Comparison of ENCODE assay signal across 8 cellular contexts in genomic region chr17:67559381-67559966, GRCh38.
DNase-seq lines count a peak whose midpoint lies in the region; ATAC-seq, FAIRE-seq and TF ChIP-seq lines count a peak whose summit lies in the region.
"Had no signal": no experiment of that assay in that cellular context is flagged by ENCODE, and none has a peak within 500 bp of the region (broad histone marks: within the 10 kb centered on the region; RNA-seq: fewer than 3 reads in every experiment).

No MANE protein-coding gene starts in this region.

- no peaks in the 10 kb centered on the region for H3K4me1 Mint-ChIP-seq in activated T-helper 17 cell treated with anti-CD3 and anti-CD28 coated beads, Interleukin-2, amount 50 U/mL, for 72 hours

- H3K27me3 ChIP-seq in DND-41 (ENCODE audit: insufficient read depth, low read length, poor library complexity): no peaks in the 10 kb centered on the region
- no peaks in the 10 kb centered on the region for H3K27me3 ChIP-seq in left lung

- ATAC-seq in DND-41 (ENCODE audit: insufficient read depth, low read depth) (no peak), left lung (peak; percentile 71), GM21423 (IDR thresholded peaks at IDR 0.05; ENCODE audit: unreplicated experiment) (no peak)
- no peak for ATAC-seq in activated T-helper 17 cell treated with anti-CD3 and anti-CD28 coated beads, Interleukin-2, amount 50 U/mL, for 72 hours (replicated peaks)

- no peaks in the 10 kb centered on the region for H3K9me3 Mint-ChIP-seq in activated T-helper 17 cell treated with anti-CD3 and anti-CD28 coated beads, Interleukin-2, amount 50 U/mL, for 72 hours

- no peaks in the 10 kb centered on the region for H3K79me2 ChIP-seq in DND-41 (ENCODE audit: insufficient read depth, low read length)

- H3K4me3 ChIP-seq in DND-41 (ENCODE audit: low read depth in 1 of 2, low read length in 2 of 2) (no peak overlapping the region), left lung (no peak overlapping the region)

- H3K36me3 Mint-ChIP-seq in activated T-helper 17 cell treated with anti-CD3 and anti-CD28 coated beads, Interleukin-2, amount 50 U/mL, for 72 hours (ENCODE audit: low read depth): peaks cover 36% of the 10 kb centered on the region

- no peaks in the 10 kb centered on the region for H4K20me1 ChIP-seq in DND-41 (ENCODE audit: insufficient read depth, low read length)

- no peaks in the 10 kb centered on the region for H3K36me3 ChIP-seq in DND-41 (ENCODE audit: insufficient read depth, low read length)
- H3K36me3 ChIP-seq in left lung: no peaks in the 10 kb centered on the region

- H2AFZ ChIP-seq in DND-41 (ENCODE audit: low read depth, low read length): no peak overlapping the region

- no peak overlapping the region for H3K9ac ChIP-seq in DND-41 (ENCODE audit: low read depth, low read length)

- intact Hi-C loops in left lung (cut with DNase I): no loop called here

- H3K9me3 ChIP-seq in DND-41 (ENCODE audit: insufficient read depth, low read length, severe bottlenecking) (no peaks in the 10 kb centered on the region), left lung (no peaks in the 10 kb centered on the region)

- no peaks in the 10 kb centered on the region for H3K27me3 Mint-ChIP-seq in activated T-helper 17 cell treated with anti-CD3 and anti-CD28 coated beads, Interleukin-2, amount 50 U/mL, for 72 hours

- DNase-seq in DND-41 (no peak), GM18507 (ENCODE audit: extremely low spot score, insufficient read length, low read depth) (no peak), left lung (no peak), KG1 (lab: John Stamatoyannopoulos, UW) (no peak), NCI-H128 (lab: John Stamatoyannopoulos, UW; ENCODE audit: unreplicated experiment) (no peak)
- DNase-seq: NCI-H1436 had no signal

- H3K27ac ChIP-seq in DND-41 (ENCODE audit: low read length) (no peak overlapping the region), left lung (no peak overlapping the region)

- H3K27ac Mint-ChIP-seq in activated T-helper 17 cell treated with anti-CD3 and anti-CD28 coated beads, Interleukin-2, amount 50 U/mL, for 72 hours: peak overlapping the region; percentile 54

- no peak overlapping the region for H3K4me3 Mint-ChIP-seq in activated T-helper 17 cell treated with anti-CD3 and anti-CD28 coated beads, Interleukin-2, amount 50 U/mL, for 72 hours

- peak; percentile 31 for FAIRE-seq in GM18507 (lab: Jason Lieb, UNC)

- TF ChIP-seq CTCF in DND-41 (IDR thresholded peaks at IDR 0.05; ENCODE audit: borderline replicate concordance, extremely low read depth, low read length, poor library complexity, severe bottlenecking) (peak; percentile 29), left lung (IDR thresholded peaks at IDR 0.05) (peak; percentile 13 to 17)

- H3K4me1 ChIP-seq in DND-41 (ENCODE audit: insufficient read depth, low read length) (no peaks in the 10 kb centered on the region), left lung (no peaks in the 10 kb centered on the region)

- H3K4me2 ChIP-seq in DND-41 (ENCODE audit: insufficient read depth, low read length): no peak overlapping the region
